Comparison of ENCODE assay signal across 24 cellular contexts in genomic region chr13:102892504-102892903, GRCh38.
"Had no signal": no experiment of that assay in that cellular context is flagged by ENCODE, and none has a peak within 500 bp of the region (broad histone marks: within the 10 kb centered on the region; RNA-seq: fewer than 3 reads in every experiment).

No MANE protein-coding gene starts in this region.

- H3K4me3 ChIP-seq: MG63, SJSA1, SK-N-MC had no signal

- H3K36me3 ChIP-seq: MG63, SJSA1 had no signal

- H3K4me1 ChIP-seq: SJSA1 had no signal

- ATAC-seq: HepG2 had no signal

- H3K27me3 ChIP-seq: MG63 had no signal

- DNase-seq: IMR-90, Karpas-422, KG1, MG63, NCI-H1092, NCI-H1105 treated with DMSO at 0.1 percent for 48 hours, NCI-H1417 treated with DMSO at 0.1 percent for 48 hours, NCI-H146, NCI-H1694 treated with DMSO at 0.1 percent for 48 hours, NCI-H1930, NCI-H2081, NCI-H2171, NCI-H226, NCI-H446, NCI-H510A, NCI-H524 treated with DMSO at 0.1 percent for 48 hours, NCI-H774, Right ventricle myocardium superior, RPMI8226, SIG-M5 had no signal

- H3K9me3 ChIP-seq: MG63, SJSA1 had no signal

- H3K27ac ChIP-seq: SJSA1, SK-N-MC had no signal

- FAIRE-seq: HepG2, RCC 7860 had no signal
